Comparison of ENCODE assay signal across 9 cellular contexts in genomic region chr22:32103648-32104326, GRCh38. TPM values are rescaled to one million over a fixed set of nuclear protein-coding genes. Genes with fewer than 3 reads are reported as not detected.
DNase-seq lines count a peak whose midpoint lies in the region; ATAC-seq and TF ChIP-seq lines count a peak whose summit lies in the region.
"Had no signal": no experiment of that assay in that cellular context is flagged by ENCODE, and none has a peak within 500 bp of the region (broad histone marks: within the 10 kb centered on the region; RNA-seq: fewer than 3 reads in every experiment).

No MANE protein-coding gene starts in this region.

- H3K9ac ChIP-seq in mammary epithelial cell (ENCODE audit: insufficient read depth, low read length) = no peak overlapping the region

- dilution Hi-C loops in mammary epithelial cell (cut with HindIII; ENCODE audit: low sequenced_read_pairs) = no loop called here

- H3K4me2 ChIP-seq in mammary epithelial cell (ENCODE audit: insufficient read depth, low read depth, low read length) = no peak overlapping the region

- H3K27me3 Mint-ChIP-seq in naive B cell = peaks cover 21 to 51% (median 31%) of the 10 kb centered on the region in 3 donors

- no peaks in the 10 kb centered on the region for H3K4me1 Mint-ChIP-seq in naive B cell

- no peaks in the 10 kb centered on the region for H3K27me3 ChIP-seq in mammary epithelial cell (ENCODE audit: insufficient read depth, low read length)
- H3K27me3 ChIP-seq: ascending aorta had no signal

- ATAC-seq in naive B cell (ENCODE audit: low read depth in 2 of 2) (no peak), HG03520 (IDR thresholded peaks at IDR 0.05; ENCODE audit: unreplicated experiment) (no peak)

- no peak overlapping the region for H2AFZ ChIP-seq in mammary epithelial cell (ENCODE audit: low read depth, low read length)

- 0% methylated on average over 2 of the region's 2 CpGs for WGBS in mammary epithelial cell (ENCODE audit: low coverage, missing lambda C conversion rate)

- H4K20me1 ChIP-seq in mammary epithelial cell (ENCODE audit: insufficient read depth, low read length) = no peaks in the 10 kb centered on the region

- H3K4me3 ChIP-seq in mammary epithelial cell (replicated peaks in 1 of 3; ENCODE audit: insufficient read depth in 1 of 3, low read depth in 2 of 3, low read length in 3 of 3) = no peak overlapping the region
- H3K4me3 ChIP-seq: ascending aorta had no signal

- peak; percentile 32 to 52 for TF ChIP-seq CTCF in mammary epithelial cell (conservative IDR thresholded peaks at IDR 0.05 in 1 of 2, IDR thresholded peaks at IDR 0.05 in 1 of 2; ENCODE audit: extremely low read depth in 1 of 2, insufficient read depth in 1 of 2, low read depth in 1 of 2, low read length in 2 of 2)

- H3K27ac ChIP-seq in mammary epithelial cell (ENCODE audit: insufficient read depth, low read depth, low read length) (no peak overlapping the region), substantia nigra (ENCODE audit: low read depth, low read length, poor library complexity, severe bottlenecking) (no peak overlapping the region)
- H3K27ac ChIP-seq: ascending aorta had no signal

- no peaks in the 10 kb centered on the region for H3K9me3 ChIP-seq in mammary epithelial cell (replicated peaks; ENCODE audit: insufficient read depth, low read length)
- H3K9me3 ChIP-seq: ascending aorta had no signal

- H3K4me3 Mint-ChIP-seq in naive B cell = no peak overlapping the region

- no peaks in the 10 kb centered on the region for H3K36me3 Mint-ChIP-seq in naive B cell

- DNase-seq in EL = peak; percentile 9
- DNase-seq in LHCN-M2 (ENCODE audit: low read depth) = peak; percentile 12
- DNase-seq in mammary epithelial cell = no peak
- peak; percentile 12 for DNase-seq in naive B cell
- no peak for DNase-seq in substantia nigra (lab: John Stamatoyannopoulos, UW)
- DNase-seq in activated naive CD4-positive, alpha-beta T cell treated with anti-CD3 and anti-CD28 coated beads, Interleukin-2, amount 50 U/mL, for 16 hours = no peak
- no peak for DNase-seq in nucleus accumbens (lab: John Stamatoyannopoulos, UW)

- H3K27ac Mint-ChIP-seq in naive B cell = no peak overlapping the region

- intact Hi-C loops in mammary epithelial cell (cut with micrococcal nuclease) = loop anchor here (1.0 to 10.0 kb wide), 5 partner anchors 99 to 369 kb away; partner anchors contain the start of gene FBXO7

- H3K36me3 ChIP-seq in mammary epithelial cell (ENCODE audit: insufficient read depth, low read length) = no peaks in the 10 kb centered on the region
- H3K36me3 ChIP-seq: ascending aorta had no signal

- H3K9me3 Mint-ChIP-seq in naive B cell = no peaks in the 10 kb centered on the region

- CTCF ChIA-PET in mammary epithelial cell (lab: Charles Lee; ENCODE audit: low non-redundant PET) = no interaction called here

- in situ Hi-C loops in mammary epithelial cell (cut with MboI; ENCODE audit: low sequenced_read_pairs in 2 of 2) = loop anchor here (10.0 to 25.0 kb wide), 2 partner anchors 259 to 341 kb away; partner anchors contain the start of gene RFPL3 (in 1 of the 2)

- H3K4me1 ChIP-seq in mammary epithelial cell (ENCODE audit: insufficient read depth, low read length) = no peaks in the 10 kb centered on the region
- H3K4me1 ChIP-seq: ascending aorta had no signal

- no TSS peak for BruUV-seq in mammary epithelial cell (replicated peaks; lab: Mats Ljungman, UMichigan)

- H3K79me2 ChIP-seq in mammary epithelial cell (ENCODE audit: insufficient read depth, low read length) = no peaks in the 10 kb centered on the region

RNA-seq across cellular contexts. Expression of gene C22orf42, which starts 55.3 kb away (rescaled TPM):
- total RNA-seq in LHCN-M2 (2014; rRNA removed) = not detected in 2 replicates
- polyA plus RNA-seq in LHCN-M2 (2012) = 0.04 TPM
- not detected for total RNA-seq in mammary epithelial cell
- polyA plus RNA-seq in mammary epithelial cell = not detected
- not detected for polyA minus RNA-seq in mammary epithelial cell
- not detected for polyA plus RNA-seq in naive B cell (ENCODE audit: low read depth in 6 of 6)
- total RNA-seq: ascending aorta had no signal

Comparison
In these comparisons a context has a peak if more than half of its experiments do, and no peak if none do; other contexts are left out.
1. DNase-seq: peak in EL (single experiment), LHCN-M2 (single experiment) and naive B cell (single experiment); none in mammary epithelial cell (single experiment), substantia nigra (0 of 49), activated naive CD4-positive, alpha-beta T cell treated with anti-CD3 and anti-CD28 coated beads, Interleukin-2, amount 50 U/mL, for 16 hours (single experiment) and nucleus accumbens (0 of 56).